8 cellular contexts compared by ENCODE assay signal in the genomic region with DNA sequence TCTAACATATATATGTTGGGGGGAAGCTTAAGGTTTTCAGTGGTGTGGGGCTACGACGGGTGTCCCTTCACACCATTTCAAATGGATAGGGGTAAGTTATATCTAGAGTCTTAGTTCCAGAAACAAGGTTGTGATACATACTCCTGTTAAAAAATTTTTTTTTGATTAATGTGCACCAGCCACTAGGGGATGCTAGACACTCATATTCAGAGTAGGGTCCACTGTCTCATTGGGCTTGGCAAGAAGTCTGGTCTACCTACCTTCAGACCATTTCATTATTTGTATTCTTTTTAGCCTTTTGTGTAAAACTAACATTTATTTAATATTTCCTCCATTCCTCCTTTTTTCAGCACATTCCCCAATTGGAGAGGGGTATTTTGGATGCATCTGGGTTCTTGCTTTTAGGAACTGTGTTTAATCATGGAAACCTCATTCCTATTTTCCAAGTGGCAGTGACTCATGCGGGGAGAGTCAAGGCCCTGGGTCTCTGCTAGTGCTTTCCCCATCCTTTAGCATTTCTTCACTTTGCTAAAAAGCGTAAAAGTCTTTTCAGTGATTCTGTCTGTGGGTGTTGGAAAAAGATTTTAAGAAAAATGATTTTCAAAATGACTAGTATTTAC. TPM values are rescaled to one million over a fixed set of nuclear protein-coding genes. Genes with fewer than 3 reads are reported as not detected.
DNase-seq lines count a peak whose midpoint lies in the region; ATAC-seq and TF ChIP-seq lines count a peak whose summit lies in the region.

No MANE protein-coding gene starts in this region.

- no peak overlapping the region for H2AFZ ChIP-seq in OCI-LY3 (ENCODE audit: low read depth, low read length)

- TF ChIP-seq CTCF in GM10248 (IDR thresholded peaks at IDR 0.05; ENCODE audit: control extremely low read depth, extremely low read depth, low read depth, missing control alignments), result peak; percentile 41
- TF ChIP-seq CTCF in OCI-LY3 (IDR thresholded peaks at IDR 0.05; ENCODE audit: low read depth, low read length), result peak; percentile 86

- no peak overlapping the region for H3K9ac ChIP-seq in OCI-LY3 (ENCODE audit: low read length)

- H3K27ac ChIP-seq in OCI-LY3 (ENCODE audit: low read length), result no peak overlapping the region

- peaks cover 17% of the 10 kb centered on the region for H3K27me3 ChIP-seq in OCI-LY3 (ENCODE audit: low read depth, low read length)

- no peak overlapping the region for H3K4me3 ChIP-seq in OCI-LY3 (ENCODE audit: low read length)

- no peaks in the 10 kb centered on the region for H3K9me3 ChIP-seq in OCI-LY3 (ENCODE audit: insufficient read depth, low read length)

- H3K79me2 ChIP-seq in OCI-LY3 (ENCODE audit: low read length), result no peaks in the 10 kb centered on the region

- H3K36me3 ChIP-seq in OCI-LY3 (replicated peaks; ENCODE audit: low read depth, low read length), result no peaks in the 10 kb centered on the region

- peak; percentile 10 for DNase-seq in GM10248 (ENCODE audit: extremely low spot score)
- DNase-seq in fibroblast of gingiva (ENCODE audit: low read depth), result peak; percentile 3
- peak; percentile 9 for DNase-seq in stromal cell of bone marrow (ENCODE audit: low read depth)
- no peak for DNase-seq in SKM-1 treated with dmso at 0.1 percent for 144 hours (lab: John Stamatoyannopoulos, UW; ENCODE audit: unreplicated experiment)
- no peak for DNase-seq in mucosa of gallbladder (ENCODE audit: low spot score)

- POLR2A ChIA-PET in GM10248 (lab: Yijun Ruan, JAX), result no interaction called here

- peaks cover 3% of the 10 kb centered on the region; the same call in 1 of the 2 replicates for H3K4me1 ChIP-seq in OCI-LY3 (ENCODE audit: low read length)

- H4K20me1 ChIP-seq in OCI-LY3 (ENCODE audit: insufficient read depth, low read length), result no peaks in the 10 kb centered on the region

- CTCF ChIA-PET in GM10248 (lab: Yijun Ruan, JAX), result interaction anchor here (0.7 to 1.0 kb wide), 4 partner anchors 18 to 496 kb away, joined by 3 read pairs; no protein-coding TSS in a partner anchor

- ATAC-seq in HG03442 (IDR thresholded peaks at IDR 0.05; ENCODE audit: unreplicated experiment) (peak; percentile 57), HG03432 (IDR thresholded peaks at IDR 0.05; ENCODE audit: unreplicated experiment) (no peak)

- H3K4me2 ChIP-seq in OCI-LY3 (ENCODE audit: low read length), result no peak overlapping the region

RNA-seq across cellular contexts. Expression of a gene that starts 33.4 kb away (rescaled TPM):
- total RNA-seq in mucosa of gallbladder, result 0.12 TPM

Comparison
In these comparisons a context has a peak if more than half of its experiments do, and no peak if none do; other contexts are left out.
1. DNase-seq: peak in GM10248 (single experiment), fibroblast of gingiva (single experiment) and stromal cell of bone marrow (single experiment); none in SKM-1 treated with dmso at 0.1 percent for 144 hours (single experiment) and mucosa of gallbladder (single experiment).